In genomic region chrX:133786382-133786781, GRCh38 we compare ENCODE assay signal across 1 cellular context.
TF ChIP-seq lines count a peak whose summit lies in the region.

No MANE protein-coding gene starts in this region.

TF ChIP-seq in H1, 55 proteins besides CTCF, POLR2A, EP300 and RAD21:
- TF ChIP-seq GTF2F1 (IDR thresholded peaks at IDR 0.05; ENCODE audit: borderline replicate concordance, low read depth, low read length) (no peak), TCF12 (IDR thresholded peaks at IDR 0.05; ENCODE audit: low read depth, low read length) (no peak), CREB1 (IDR thresholded peaks at IDR 0.05) (no peak), TAF1 (IDR thresholded peaks at IDR 0.05; ENCODE audit: low read depth, low read length) (no peak), BCL11A (IDR thresholded peaks at IDR 0.05; ENCODE audit: low read depth in 2 of 2, low read length in 2 of 2) (no peak), BRCA1 (IDR thresholded peaks at IDR 0.05; ENCODE audit: low read depth, low read length) (no peak), SP2 (IDR thresholded peaks at IDR 0.05; ENCODE audit: low read length) (no peak), SP1 (IDR thresholded peaks at IDR 0.05; ENCODE audit: low read depth, low read length) (no peak), POLR2AphosphoS5 (IDR thresholded peaks at IDR 0.05; ENCODE audit: low read depth, low read length) (no peak), CEBPB (IDR thresholded peaks at IDR 0.05; ENCODE audit: low read depth, low read length) (no peak), MAFK (IDR thresholded peaks at IDR 0.05; ENCODE audit: low read depth, low read length) (no peak), RXRA (IDR thresholded peaks at IDR 0.05; ENCODE audit: insufficient read depth, low read depth, low read length) (no peak), KDM5A (IDR thresholded peaks at IDR 0.05; ENCODE audit: low read length) (no peak), SUZ12 (IDR thresholded peaks at IDR 0.05; ENCODE audit: low read length) (no peak), NANOG (IDR thresholded peaks at IDR 0.05; ENCODE audit: insufficient read depth, low read depth, low read length, poor library complexity, severe bottlenecking) (no peak), GABPA (IDR thresholded peaks at IDR 0.05; ENCODE audit: borderline replicate concordance, insufficient read depth, low read length) (no peak), USF2 (IDR thresholded peaks at IDR 0.05; ENCODE audit: low read length) (no peak)
- TF ChIP-seq, protein P1, sequence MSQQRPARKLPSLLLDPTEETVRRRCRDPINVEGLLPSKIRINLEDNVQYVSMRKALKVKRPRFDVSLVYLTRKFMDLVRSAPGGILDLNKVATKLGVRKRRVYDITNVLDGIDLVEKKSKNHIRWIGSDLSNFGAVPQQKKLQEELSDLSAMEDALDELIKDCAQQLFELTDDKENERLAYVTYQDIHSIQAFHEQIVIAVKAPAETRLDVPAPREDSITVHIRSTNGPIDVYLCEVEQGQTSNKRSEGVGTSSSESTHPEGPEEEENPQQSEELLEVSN (IDR thresholded peaks at IDR 0.05), result no peak
- TF ChIP-seq, protein P2, sequence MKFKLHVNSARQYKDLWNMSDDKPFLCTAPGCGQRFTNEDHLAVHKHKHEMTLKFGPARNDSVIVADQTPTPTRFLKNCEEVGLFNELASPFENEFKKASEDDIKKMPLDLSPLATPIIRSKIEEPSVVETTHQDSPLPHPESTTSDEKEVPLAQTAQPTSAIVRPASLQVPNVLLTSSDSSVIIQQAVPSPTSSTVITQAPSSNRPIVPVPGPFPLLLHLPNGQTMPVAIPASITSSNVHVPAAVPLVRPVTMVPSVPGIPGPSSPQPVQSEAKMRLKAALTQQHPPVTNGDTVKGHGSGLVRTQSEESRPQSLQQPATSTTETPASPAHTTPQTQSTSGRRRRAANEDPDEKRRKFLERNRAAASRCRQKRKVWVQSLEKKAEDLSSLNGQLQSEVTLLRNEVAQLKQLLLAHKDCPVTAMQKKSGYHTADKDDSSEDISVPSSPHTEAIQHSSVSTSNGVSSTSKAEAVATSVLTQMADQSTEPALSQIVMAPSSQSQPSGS (IDR thresholded peaks at IDR 0.05; ENCODE audit: low read length), result no peak
